In genomic region chr4:24471623-24472510, GRCh38 we compare ENCODE assay signal across 8 cellular contexts.
A peak's percentile ranks its signal among the peaks of the same experiment; 100 is the strongest.
DNase-seq lines count a peak whose midpoint lies in the region; ATAC-seq and TF ChIP-seq lines count a peak whose summit lies in the region.

No MANE protein-coding gene starts in this region.

- peaks cover 12% of the 10 kb centered on the region for H3K27me3 ChIP-seq in CD8-positive, alpha-beta memory T cell (ENCODE audit: insufficient read depth, low read length, poor library complexity, severe bottlenecking)
- no peaks in the 10 kb centered on the region for H3K27me3 ChIP-seq in KMS-11 (ENCODE audit: insufficient read depth, low read depth)

- H3K9me3 ChIP-seq in CD8-positive, alpha-beta memory T cell (ENCODE audit: low read length) = no peaks in the 10 kb centered on the region

- H3K36me3 ChIP-seq in CD8-positive, alpha-beta memory T cell (ENCODE audit: insufficient read depth, low read length) = no peaks in the 10 kb centered on the region
- H3K36me3 ChIP-seq in KMS-11 (ENCODE audit: insufficient read depth) = no peaks in the 10 kb centered on the region

- H2AFZ ChIP-seq in KMS-11 (ENCODE audit: low read depth) = peak overlapping the region; percentile 93

- POLR2A ChIA-PET in CD8-positive, alpha-beta memory T cell (lab: Charles Lee) = interaction anchor here (0.8 kb wide), 1 partner anchor 113 kb away, joined by 3 read pairs; the partner anchor contains the start of gene DHX15

- no peaks in the 10 kb centered on the region for H3K9me3 Mint-ChIP-seq in CD8-positive, alpha-beta memory T cell

- H3K4me1 ChIP-seq in CD8-positive, alpha-beta memory T cell (ENCODE audit: insufficient read depth, low read length) = peaks cover 4% of the 10 kb centered on the region
- no peaks in the 10 kb centered on the region for H3K4me1 ChIP-seq in KMS-11 (ENCODE audit: low read depth, poor library complexity, severe bottlenecking)

- CTCF ChIA-PET in CD8-positive, alpha-beta memory T cell (lab: Charles Lee) = no interaction called here

- no peak for DNase-seq in CD8-positive, alpha-beta memory T cell
- peak; percentile 8 for DNase-seq in astrocyte of the spinal cord (ENCODE audit: low read depth, low spot score)
- peak; percentile 53 for DNase-seq in islet precursor cell
- peak; percentile 1 for DNase-seq in stimulated activated CD8-positive, alpha-beta memory T cell treated with anti-CD3 and anti-CD28 coated beads, Interleukin-4, amount 100 ng/mL, for 24 hours (ENCODE audit: low read depth)

- H3K27me3 Mint-ChIP-seq in CD8-positive, alpha-beta memory T cell = peaks cover 44 to 72% of the 10 kb centered on the region in 2 donors

- H4K20me1 ChIP-seq in KMS-11 (ENCODE audit: insufficient read depth) = no peaks in the 10 kb centered on the region

- H3K27ac ChIP-seq in CD8-positive, alpha-beta memory T cell (ENCODE audit: low read depth, low read length) = no peak overlapping the region
- no peak overlapping the region for H3K27ac ChIP-seq in KMS-11

- H3K79me2 ChIP-seq in KMS-11 (ENCODE audit: insufficient read depth, low read depth) = no peaks in the 10 kb centered on the region

- no peak for TF ChIP-seq CTCF in KMS-11 (conservative IDR thresholded peaks at IDR 0.05; ENCODE audit: low read depth, low read length)
- TF ChIP-seq CTCF in astrocyte of the spinal cord (IDR thresholded peaks at IDR 0.05; ENCODE audit: low read depth, low read length) = no peak

- peak overlapping the region; percentile 30; the same call in 1 of the 2 replicates for H3K9ac ChIP-seq in KMS-11

- peak overlapping the region in 2 of 8 donors; percentile 72 to 87 for H3K27ac Mint-ChIP-seq in CD8-positive, alpha-beta memory T cell

- H3K4me3 Mint-ChIP-seq in CD8-positive, alpha-beta memory T cell = peak overlapping the region; percentile 90 to 97 (median 94)

- in situ Hi-C loops in astrocyte of the spinal cord (cut with HindIII; ENCODE audit: low sequenced_read_pairs) = no loop called here

- peak overlapping the region; percentile 28 for H3K4me3 ChIP-seq in CD8-positive, alpha-beta memory T cell (ENCODE audit: low read length)
- H3K4me3 ChIP-seq in KMS-11 (IDR thresholded peaks at IDR 0.05; ENCODE audit: insufficient read depth, low read depth, low read length) (no peak overlapping the region), astrocyte of the spinal cord (ENCODE audit: low read depth, low read length) (peak overlapping the region; percentile 53)

- peaks cover 0 to 5% (median 0%) of the 10 kb centered on the region in 3 donors for H3K36me3 Mint-ChIP-seq in CD8-positive, alpha-beta memory T cell

- H3K4me2 ChIP-seq in KMS-11 = peak overlapping the region; percentile 78

- peaks cover 26 to 51% (median 43%) of the 10 kb centered on the region in 3 donors for H3K4me1 Mint-ChIP-seq in CD8-positive, alpha-beta memory T cell

- ATAC-seq in HG03432 (IDR thresholded peaks at IDR 0.05; ENCODE audit: unreplicated experiment) (no peak), HG02623 (IDR thresholded peaks at IDR 0.05; ENCODE audit: unreplicated experiment) (no peak), GM21576 (IDR thresholded peaks at IDR 0.05; ENCODE audit: unreplicated experiment) (no peak)

Comparison
In these comparisons a context has a peak if more than half of its experiments do, and no peak if none do; other contexts are left out.
1. DNase-seq: peak in astrocyte of the spinal cord (single experiment), islet precursor cell (single experiment) and stimulated activated CD8-positive, alpha-beta memory T cell treated with anti-CD3 and anti-CD28 coated beads, Interleukin-4, amount 100 ng/mL, for 24 hours (single experiment); none in CD8-positive, alpha-beta memory T cell (0 of 5).